In the genomic region with DNA sequence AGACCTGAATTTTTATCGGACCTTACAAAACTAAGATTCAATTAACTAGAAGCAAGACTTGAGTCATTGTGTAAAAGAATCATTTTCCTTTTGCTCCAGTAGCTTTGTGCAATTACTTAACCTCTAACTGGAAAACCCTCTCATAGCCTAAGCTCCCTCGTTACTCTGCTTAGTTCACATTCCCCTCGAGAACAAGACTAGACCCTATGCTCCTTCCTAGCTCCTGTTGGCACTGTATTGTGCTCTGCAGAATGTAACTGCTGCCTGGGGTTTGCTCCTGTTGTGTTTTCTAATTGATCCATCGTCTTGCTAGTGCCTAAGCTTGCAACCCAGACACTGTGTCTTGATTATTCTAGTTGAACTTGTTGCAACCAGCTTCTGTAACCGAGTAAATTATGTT, we compare ENCODE assay signal across 17 cellular contexts.
A peak's percentile ranks its signal among the peaks of the same experiment; 100 is the strongest.
DNase-seq lines count a peak whose midpoint lies in the region; TF ChIP-seq lines count a peak whose summit lies in the region.
"Had no signal": no experiment of that assay in that cellular context is flagged by ENCODE, and none has a peak within 500 bp of the region (broad histone marks: within the 10 kb centered on the region; RNA-seq: fewer than 3 reads in every experiment).

No MANE protein-coding gene starts in this region.

- no peaks in the 10 kb centered on the region for H3K9me3 Mint-ChIP-seq in neural crest cell
- no peaks in the 10 kb centered on the region for H3K9me3 Mint-ChIP-seq in nephron progenitor cell

- peak; percentile 43 for DNase-seq in D341Med (ENCODE audit: low spot score)
- DNase-seq in NCI-H82 treated with DMSO at 0.1 percent for 48 hours (lab: John Stamatoyannopoulos, UW; ENCODE audit: unreplicated experiment), result peak; percentile 66
- peak; percentile 51 for DNase-seq in ecto neural progenitor cell (ENCODE audit: low spot score)
- DNase-seq in neural crest cell (ENCODE audit: low read depth, low spot score), result no peak
- no peak for DNase-seq in nephron progenitor cell
- DNase-seq in stimulated activated CD4-positive, alpha-beta T cell treated with anti-CD3 and anti-CD28 coated beads, Interleukin-2, amount 100 ng/mL, for 24 hours, result no peak
- no peak for DNase-seq in caudate nucleus (lab: John Stamatoyannopoulos, UW)
- no peak for DNase-seq in kidney tubule cell (ENCODE audit: low spot score)
- DNase-seq: C1 segment of cervical spinal cord, DMS 273 treated with DMSO at 0.1 percent for 48 hours, GDM1, HCEC 1CT, NCI-H1105 treated with DMSO at 0.1 percent for 48 hours, NCI-H1694 treated with DMSO at 0.1 percent for 48 hours, NCI-H748 treated with DMSO at 0.1 percent for 48 hours, SK-N-SH had no signal

- no peak overlapping the region for H3K27ac ChIP-seq in caudate nucleus (ENCODE audit: low read depth, low read length)
- H3K27ac ChIP-seq: HL-60 had no signal

- H3K27me3 Mint-ChIP-seq in neural crest cell (ENCODE audit: low read depth) (no peaks in the 10 kb centered on the region), nephron progenitor cell (ENCODE audit: low read depth, poor library complexity) (no peaks in the 10 kb centered on the region)

- H3K27ac Mint-ChIP-seq in neural crest cell (ENCODE audit: unreplicated experiment), result peak overlapping the region; percentile 84
- H3K27ac Mint-ChIP-seq in nephron progenitor cell, result no peak overlapping the region

- TF ChIP-seq CTCF in neural crest cell (conservative IDR thresholded peaks at IDR 0.05) (no peak), nephron progenitor cell (IDR thresholded peaks at IDR 0.05) (no peak)

- H3K4me3 Mint-ChIP-seq in neural crest cell (no peak overlapping the region), nephron progenitor cell (no peak overlapping the region)

- no peaks in the 10 kb centered on the region for H3K36me3 Mint-ChIP-seq in neural crest cell (ENCODE audit: low read depth)
- H3K36me3 Mint-ChIP-seq in nephron progenitor cell (ENCODE audit: low read depth), result no peaks in the 10 kb centered on the region

- H3K4me1 Mint-ChIP-seq in neural crest cell (peaks cover 6% of the 10 kb centered on the region), nephron progenitor cell (no peaks in the 10 kb centered on the region)

Comparison
In these comparisons a context has a peak if more than half of its experiments do, and no peak if none do; other contexts are left out.
1. DNase-seq: peak in D341Med (single experiment), NCI-H82 treated with DMSO at 0.1 percent for 48 hours (single experiment) and ecto neural progenitor cell (single experiment); none in neural crest cell (single experiment), nephron progenitor cell (single experiment), stimulated activated CD4-positive, alpha-beta T cell treated with anti-CD3 and anti-CD28 coated beads, Interleukin-2, amount 100 ng/mL, for 24 hours (0 of 2), caudate nucleus (0 of 61) and kidney tubule cell (single experiment).